23 cellular contexts compared by ENCODE assay signal in genomic region chr16:47613251-47613650, GRCh38.
"Had no signal": no experiment of that assay in that cellular context is flagged by ENCODE, and none has a peak within 500 bp of the region (broad histone marks: within the 10 kb centered on the region; RNA-seq: fewer than 3 reads in every experiment).

No MANE protein-coding gene starts in this region.

- ATAC-seq: activated CD8-positive, alpha-beta memory T cell treated with anti-CD3 and anti-CD28 coated beads, Interleukin-2, amount 10 ng/mL, durations not matched to agents 7 days and 5 days; activated CD8-positive, alpha-beta T cell treated with anti-CD3 and anti-CD28 coated beads for 36 hours; activated naive CD8-positive, alpha-beta T cell treated with anti-CD3 and anti-CD28 coated beads, Interleukin-2, amount 50 U/mL, for 24 hours; body of pancreas; lower lobe of right lung; sciatic nerve; stimulated activated naive B cell treated with anti-CD40 and anti-IgM and Interleukin-4, amounts not matched to agents 10 μg/mL and 1 μg/mL and 100 μg/mL, for 72 hours had no signal

- H3K4me3 ChIP-seq: body of pancreas, lower lobe of right lung, vagina had no signal

- DNase-seq: activated CD4-positive, alpha-beta T cell treated with anti-CD3 and anti-CD28 coated beads, Interleukin-2, amount 10 ng/mL, durations not matched to agents 7 days and 5 days; activated CD8-positive, alpha-beta memory T cell treated with anti-CD3 and anti-CD28 coated beads, Interleukin-2, amount 10 ng/mL, durations not matched to agents 7 days and 5 days; activated CD8-positive, alpha-beta T cell treated with anti-CD3 and anti-CD28 coated beads for 36 hours; activated effector memory CD4-positive, alpha-beta T cell treated with anti-CD3 and anti-CD28 coated beads, Interleukin-2, amount 50 U/mL, for 16 hours; activated naive CD4-positive, alpha-beta T cell treated with anti-CD3 and anti-CD28 coated beads, Interleukin-2, amount 50 U/mL, for 16 hours; activated naive CD8-positive, alpha-beta T cell treated with anti-CD3 and anti-CD28 coated beads, Interleukin-2, amount 50 U/mL, for 24 hours; activated T-cell treated with anti-CD3 and anti-CD28 coated beads for 4 hours; anterior cingulate cortex; body of pancreas; caudate nucleus; effector CD4-positive, alpha-beta T cell; kidney; lower lobe of right lung; nephron progenitor cell; nucleus accumbens; posterior cingulate gyrus; small intestine; stimulated activated CD4-positive, alpha-beta T cell treated with anti-CD3 and anti-CD28 coated beads, Interleukin-2, amount 100 ng/mL, for 24 hours; stimulated activated naive B cell treated with anti-CD40 and anti-IgM and Interleukin-4, amounts not matched to agents 10 μg/mL and 1 μg/mL and 100 μg/mL, for 72 hours; trophoblast cell had no signal

- H3K4me1 ChIP-seq: body of pancreas, lower lobe of right lung had no signal

- H3K9me3 ChIP-seq: body of pancreas, lower lobe of right lung, vagina had no signal

- H3K27me3 ChIP-seq: body of pancreas, foreskin keratinocyte, vagina had no signal

- H3K27ac ChIP-seq: body of pancreas, foreskin keratinocyte, lower lobe of right lung, vagina had no signal
